2 cellular contexts compared by ENCODE assay signal in genomic region chr7:55871932-55872485, GRCh38.
TF ChIP-seq lines count a peak whose summit lies in the region.

No MANE protein-coding gene starts in this region.

TF ChIP-seq in HepG2, 621 proteins besides CTCF, POLR2A, EP300 and RAD21:
- TF ChIP-seq, protein P1, sequence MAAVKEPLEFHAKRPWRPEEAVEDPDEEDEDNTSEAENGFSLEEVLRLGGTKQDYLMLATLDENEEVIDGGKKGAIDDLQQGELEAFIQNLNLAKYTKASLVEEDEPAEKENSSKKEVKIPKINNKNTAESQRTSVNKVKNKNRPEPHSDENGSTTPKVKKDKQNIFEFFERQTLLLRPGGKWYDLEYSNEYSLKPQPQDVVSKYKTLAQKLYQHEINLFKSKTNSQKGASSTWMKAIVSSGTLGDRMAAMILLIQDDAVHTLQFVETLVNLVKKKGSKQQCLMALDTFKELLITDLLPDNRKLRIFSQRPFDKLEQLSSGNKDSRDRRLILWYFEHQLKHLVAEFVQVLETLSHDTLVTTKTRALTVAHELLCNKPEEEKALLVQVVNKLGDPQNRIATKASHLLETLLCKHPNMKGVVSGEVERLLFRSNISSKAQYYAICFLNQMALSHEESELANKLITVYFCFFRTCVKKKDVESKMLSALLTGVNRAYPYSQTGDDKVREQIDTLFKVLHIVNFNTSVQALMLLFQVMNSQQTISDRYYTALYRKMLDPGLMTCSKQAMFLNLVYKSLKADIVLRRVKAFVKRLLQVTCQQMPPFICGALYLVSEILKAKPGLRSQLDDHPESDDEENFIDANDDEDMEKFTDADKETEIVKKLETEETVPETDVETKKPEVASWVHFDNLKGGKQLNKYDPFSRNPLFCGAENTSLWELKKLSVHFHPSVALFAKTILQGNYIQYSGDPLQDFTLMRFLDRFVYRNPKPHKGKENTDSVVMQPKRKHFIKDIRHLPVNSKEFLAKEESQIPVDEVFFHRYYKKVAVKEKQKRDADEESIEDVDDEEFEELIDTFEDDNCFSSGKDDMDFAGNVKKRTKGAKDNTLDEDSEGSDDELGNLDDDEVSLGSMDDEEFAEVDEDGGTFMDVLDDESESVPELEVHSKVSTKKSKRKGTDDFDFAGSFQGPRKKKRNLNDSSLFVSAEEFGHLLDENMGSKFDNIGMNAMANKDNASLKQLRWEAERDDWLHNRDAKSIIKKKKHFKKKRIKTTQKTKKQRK (IDR thresholded peaks at IDR 0.05; ENCODE audit: low read length), result no peak
- no peak for TF ChIP-seq ZNF674 (CRISPR knock-in tag; IDR thresholded peaks at IDR 0.05; ENCODE audit: low read depth)
- no peak for TF ChIP-seq ZNF12 (CRISPR knock-in tag; IDR thresholded peaks at IDR 0.05)
- TF ChIP-seq CBX1 (IDR thresholded peaks at IDR 0.05; ENCODE audit: low read depth), result no peak
- TF ChIP-seq ATAD3A (CRISPR knock-in tag; IDR thresholded peaks at IDR 0.05), result no peak
- no peak for TF ChIP-seq ZNF557 (CRISPR knock-in tag; IDR thresholded peaks at IDR 0.05)
- no peak for TF ChIP-seq SP5 (CRISPR knock-in tag; IDR thresholded peaks at IDR 0.05; ENCODE audit: borderline replicate concordance, low read depth)
- TF ChIP-seq ZMYM4 (CRISPR knock-in tag; IDR thresholded peaks at IDR 0.05), result no peak
- TF ChIP-seq SAFB2 (CRISPR knock-in tag; IDR thresholded peaks at IDR 0.05; ENCODE audit: borderline replicate concordance, low read depth), result no peak
- TF ChIP-seq ZNF567 (CRISPR knock-in tag; IDR thresholded peaks at IDR 0.05; ENCODE audit: borderline replicate concordance), result no peak
- TF ChIP-seq ZNF607 (CRISPR knock-in tag; IDR thresholded peaks at IDR 0.05; ENCODE audit: borderline replicate concordance), result no peak
- no peak for TF ChIP-seq GATAD1 (CRISPR knock-in tag; IDR thresholded peaks at IDR 0.05)
- no peak for TF ChIP-seq DNMT1 (CRISPR knock-in tag; IDR thresholded peaks at IDR 0.05)

TF ChIP-seq in K562, 482 proteins besides CTCF, POLR2A, EP300 and RAD21:
- TF ChIP-seq MAFG (tag; conservative IDR thresholded peaks at IDR 0.05) (no peak), HMGXB4 (CRISPR knock-in tag; IDR thresholded peaks at IDR 0.05) (no peak), BCL6 (CRISPR knock-in tag; IDR thresholded peaks at IDR 0.05) (no peak), ZNF175 (CRISPR knock-in tag; IDR thresholded peaks at IDR 0.05; ENCODE audit: low read depth) (no peak), ZNF311 (CRISPR knock-in tag; IDR thresholded peaks at IDR 0.05) (no peak), ZNF318 (IDR thresholded peaks at IDR 0.05; ENCODE audit: borderline replicate concordance in 1 of 2, low read depth in 1 of 2) (no peak), ZKSCAN3 (CRISPR knock-in tag; IDR thresholded peaks at IDR 0.05) (no peak), ZNF512 (tag; IDR thresholded peaks at IDR 0.05) (no peak)
